Comparison of ENCODE assay signal across 8 cellular contexts in the genomic region with DNA sequence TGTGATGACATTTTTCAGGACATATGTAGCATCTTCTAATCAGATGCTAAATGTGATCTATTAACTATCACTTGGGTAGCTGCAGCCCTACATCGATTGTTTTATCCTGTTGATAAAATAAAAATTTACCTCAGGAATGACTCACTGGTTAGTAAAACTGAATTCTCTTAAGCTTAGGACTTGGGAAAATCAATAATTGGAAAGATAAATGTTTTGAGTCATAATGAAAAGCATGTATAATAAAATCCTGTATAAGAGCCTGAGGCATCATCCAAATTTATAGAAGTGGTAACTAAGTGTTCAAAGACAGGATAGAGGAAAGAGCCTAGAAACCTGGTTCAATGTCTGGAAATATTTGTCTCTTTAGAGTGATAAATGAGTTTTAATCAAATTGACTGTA.
"Had no signal": no experiment of that assay in that cellular context is flagged by ENCODE, and none has a peak within 500 bp of the region (broad histone marks: within the 10 kb centered on the region; RNA-seq: fewer than 3 reads in every experiment).

No MANE protein-coding gene starts in this region.

- H3K4me3 ChIP-seq: GM23248, GM23338, HAP-1 had no signal

- H3K4me2 ChIP-seq: GM23338 had no signal

- DNase-seq: GM23248, GOT3, H7, H9, HCEC 1CT, HFFc6 had no signal

- H3K9me3 ChIP-seq: HAP-1 had no signal

- ATAC-seq: GM23338 had no signal

- H3K9ac ChIP-seq: GM23248 had no signal

- H2AFZ ChIP-seq: GM23248, GM23338 had no signal

- H3K36me3 ChIP-seq: HAP-1 had no signal

- H3K27ac ChIP-seq: GM23248 had no signal
